Comparison of ENCODE assay signal across 10 cellular contexts in genomic region chr2:234989183-234989701, GRCh38. TPM values are rescaled to one million over a fixed set of nuclear protein-coding genes. Genes with fewer than 3 reads are reported as not detected.
DNase-seq lines count a peak whose midpoint lies in the region; ATAC-seq and TF ChIP-seq lines count a peak whose summit lies in the region.
"Had no signal": no experiment of that assay in that cellular context is flagged by ENCODE, and none has a peak within 500 bp of the region (broad histone marks: within the 10 kb centered on the region; RNA-seq: fewer than 3 reads in every experiment).

No MANE protein-coding gene starts in this region.

- H3K9me2 ChIP-seq in PC-3 (replicated peaks; ENCODE audit: low read length): no peaks in the 10 kb centered on the region

- peaks cover 0 to 6% (median 2%) of the 10 kb centered on the region in 7 donors for H3K9me3 Mint-ChIP-seq in CD14-positive monocyte

- no peak for DNase-seq in CD14-positive monocyte (ENCODE audit: low spot score)
- peak; percentile 96 for DNase-seq in PC-3
- peak; percentile 46 to 73 for DNase-seq in fibroblast of lung (ENCODE audit: low read depth in 2 of 2)
- DNase-seq in occipital lobe (lab: John Stamatoyannopoulos, UW): peak; percentile 34
- DNase-seq in retina: no peak
- no peak for DNase-seq in NCI-H2171 treated with DMSO at 0.1 percent for 48 hours (lab: John Stamatoyannopoulos, UW)
- DNase-seq: BE2C had no signal

- H3F3A ChIP-seq in PC-3 (ENCODE audit: low read length, unreplicated experiment): no peaks in the 10 kb centered on the region

- H3K4me1 ChIP-seq in PC-3 (ENCODE audit: insufficient read depth, low read length) (peaks cover 21% of the 10 kb centered on the region), fibroblast of lung (ENCODE audit: control insufficient read depth, extremely low read depth, insufficient read depth, low read length) (no peaks in the 10 kb centered on the region)
- H3K4me1 ChIP-seq: BE2C had no signal

- peak; percentile 90 for ATAC-seq in PC-3
- no peak for ATAC-seq in HG02884 (IDR thresholded peaks at IDR 0.05; ENCODE audit: unreplicated experiment)
- no peak for ATAC-seq in GM18861 (IDR thresholded peaks at IDR 0.05; ENCODE audit: unreplicated experiment)

- peaks cover 53% of the 10 kb centered on the region for H3K4me1 Mint-ChIP-seq in CD14-positive monocyte

- intact Hi-C loops in CD14-positive monocyte (cut with micrococcal nuclease) (no loop called here), PC-3 (cut with micrococcal nuclease) (loop anchor here (10.0 kb wide), 1 partner anchor 106 kb away; no protein-coding TSS in a partner anchor)

- H3K9ac ChIP-seq in PC-3 (ENCODE audit: low read length) (peak overlapping the region; percentile 33; the same call in 1 of the 2 replicates), fibroblast of lung (ENCODE audit: insufficient read depth, low read length) (no peak overlapping the region)

- CTCF ChIA-PET in PC-3 (lab: Charles Lee): no interaction called here

- peaks cover 8 to 11% (median 9%) of the 10 kb centered on the region in 3 donors for H3K27me3 Mint-ChIP-seq in CD14-positive monocyte (ENCODE audit: low read depth in 3 of 3)

- H3K36me3 ChIP-seq in PC-3 (ENCODE audit: low read depth, low read length): peaks cover 5% of the 10 kb centered on the region; the same call in 1 of the 2 replicates
- peaks cover 19% of the 10 kb centered on the region for H3K36me3 ChIP-seq in fibroblast of lung (ENCODE audit: control insufficient read depth, insufficient read depth, low read length)
- H3K36me3 ChIP-seq: BE2C had no signal

- H4K20me1 ChIP-seq in PC-3 (ENCODE audit: low read length) (no peaks in the 10 kb centered on the region), fibroblast of lung (ENCODE audit: control insufficient read depth, extremely low read depth, insufficient read depth, low read length) (peaks cover 3% of the 10 kb centered on the region)

- H3K4me3 ChIP-seq in PC-3 (ENCODE audit: low read length): peak overlapping the region; percentile 9; the same call in 1 of the 2 replicates
- no peak overlapping the region for H3K4me3 ChIP-seq in fibroblast of lung (replicated peaks in 1 of 4; ENCODE audit: control extremely low read depth in 1 of 4, insufficient read depth in 1 of 4, low read depth in 3 of 4, low read length in 4 of 4)

- H3K27ac ChIP-seq in PC-3 (ENCODE audit: low read length) (peak overlapping the region; percentile 76), fibroblast of lung (ENCODE audit: insufficient read depth, low read length) (no peak overlapping the region)

- peak overlapping the region; percentile 52 for H3K4me2 ChIP-seq in PC-3 (ENCODE audit: low read length)
- H3K4me2 ChIP-seq in fibroblast of lung (ENCODE audit: extremely low read depth, insufficient read depth, low read length): no peak overlapping the region

- POLR2A ChIA-PET in PC-3 (lab: Charles Lee; ENCODE audit: unreplicated experiment): interaction anchor here (0.6 kb wide), 1 partner anchor 14 kb away, joined by 3 read pairs; no protein-coding TSS in a partner anchor

- H3K4me3 Mint-ChIP-seq in CD14-positive monocyte: peak overlapping the region; percentile 58 to 78
- H3K4me3 Mint-ChIP-seq: activated naive CD8-positive, alpha-beta T cell had no signal

- H3K27me3 ChIP-seq in PC-3 (ENCODE audit: low read length): no peaks in the 10 kb centered on the region
- H3K27me3 ChIP-seq in fibroblast of lung (ENCODE audit: control insufficient read depth, insufficient read depth, low read length): no peaks in the 10 kb centered on the region
- H3K27me3 ChIP-seq: BE2C had no signal

- H3K79me2 ChIP-seq in PC-3 (ENCODE audit: low read length) (peaks cover 97% of the 10 kb centered on the region), fibroblast of lung (ENCODE audit: control insufficient read depth, insufficient read depth, low read length) (peaks cover 99% of the 10 kb centered on the region)

- H2AFZ ChIP-seq in PC-3 (ENCODE audit: low read length) (no peak overlapping the region), fibroblast of lung (ENCODE audit: low read length) (no peak overlapping the region)

- H3K36me3 Mint-ChIP-seq in CD14-positive monocyte: peaks cover 2 to 5% of the 10 kb centered on the region in 2 donors
- H3K36me3 Mint-ChIP-seq: activated naive CD8-positive, alpha-beta T cell had no signal

- H3K9me3 ChIP-seq in PC-3 (ENCODE audit: low read length) (no peaks in the 10 kb centered on the region), fibroblast of lung (ENCODE audit: control insufficient read depth, insufficient read depth, low read depth, low read length) (no peaks in the 10 kb centered on the region)
- H3K9me3 ChIP-seq: BE2C had no signal

- TF ChIP-seq CTCF in CD14-positive monocyte (IDR thresholded peaks at IDR 0.05) (no peak), PC-3 (conservative IDR thresholded peaks at IDR 0.05; ENCODE audit: low read depth, low read length) (no peak), fibroblast of lung (conservative IDR thresholded peaks at IDR 0.05 in 1 of 2, IDR thresholded peaks at IDR 0.05 in 1 of 2; ENCODE audit: low read depth in 1 of 2, low read length in 2 of 2) (no peak)

- no TSS peak for BruUV-seq in PC-3 (replicated peaks; lab: Mats Ljungman, UMichigan)

- H3K27ac Mint-ChIP-seq in CD14-positive monocyte: peak overlapping the region in 5 of 7 donors; percentile 51 to 81 (median 64)
- H3K27ac Mint-ChIP-seq: activated naive CD8-positive, alpha-beta T cell had no signal

RNA-seq across cellular contexts. Expression of gene SH3BP4, which starts 37.4 kb away (rescaled TPM):
- polyA plus RNA-seq in CD14-positive monocyte (1 to 10 TPM in 1 of 2 donors, under 1 TPM in 1; 0.66 to 1.6 TPM), fibroblast of lung (86.6 and 150 TPM in 2 replicates)
- total RNA-seq in PC-3 (2014; rRNA removed) (35.2 and 47.3 TPM in 2 replicates), fibroblast of lung (36.5 and 74.8 TPM in 2 replicates), occipital lobe (5.5 TPM)
- 68.3 and 92.3 TPM in 2 replicates for polyA plus RNA-seq in fibroblast of lung (2012)
- polyA minus RNA-seq in fibroblast of lung (ENCODE audit: low replicate concordance): 287 and 396 TPM in 2 replicates

Comparison
In these comparisons a context has a peak if more than half of its experiments do, and no peak if none do; other contexts are left out.
1. DNase-seq: peak in PC-3 (single experiment), fibroblast of lung (2 of 2) and occipital lobe (single experiment); none in CD14-positive monocyte (single experiment), retina (single experiment) and NCI-H2171 treated with DMSO at 0.1 percent for 48 hours (single experiment).